8 cellular contexts compared by ENCODE assay signal in the genomic region with DNA sequence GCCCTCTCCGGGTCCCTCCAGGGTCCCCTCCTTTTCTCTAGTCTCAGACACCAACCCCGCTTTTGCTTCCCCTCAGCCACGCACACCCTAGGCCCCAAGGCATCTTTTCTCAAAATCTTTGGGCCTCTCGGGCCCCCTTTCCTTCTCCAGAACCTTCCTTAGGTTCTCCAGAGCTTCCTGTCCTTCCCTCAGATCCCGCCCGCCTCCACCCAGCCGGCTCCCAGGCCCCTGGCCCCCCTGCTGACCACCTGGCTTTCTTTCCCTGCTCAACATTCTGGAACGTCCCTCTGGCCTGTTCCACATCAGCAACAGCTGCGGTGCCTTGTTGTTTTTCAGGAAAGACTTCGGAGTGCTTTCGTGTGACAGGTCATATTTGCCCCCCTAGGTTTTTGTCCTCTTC. TPM values are rescaled to one million over a fixed set of nuclear protein-coding genes. Genes with fewer than 3 reads are reported as not detected.
DNase-seq lines count a peak whose midpoint lies in the region; ATAC-seq lines count a peak whose summit lies in the region.
"Had no signal": no experiment of that assay in that cellular context is flagged by ENCODE, and none has a peak within 500 bp of the region (broad histone marks: within the 10 kb centered on the region; RNA-seq: fewer than 3 reads in every experiment).

No MANE protein-coding gene starts in this region.

- peak overlapping the region; percentile 98 for H3K4me3 Mint-ChIP-seq in activated naive CD8-positive, alpha-beta T cell treated with anti-CD3 and anti-CD28 coated beads, Interleukin-2, amount 10 ng/mL, durations not matched to agents 7 days and 5 days
- H3K4me3 Mint-ChIP-seq in immature natural killer cell = peak overlapping the region; percentile 86 to 93 (median 90)

- H3K27ac Mint-ChIP-seq in activated naive CD8-positive, alpha-beta T cell treated with anti-CD3 and anti-CD28 coated beads, Interleukin-2, amount 10 ng/mL, durations not matched to agents 7 days and 5 days = peak overlapping the region; percentile 93
- H3K27ac Mint-ChIP-seq in immature natural killer cell = peak overlapping the region; percentile 78 to 100 (median 93)

- H3K9ac ChIP-seq in HUES64 (ENCODE audit: low read depth, low read length) = no peak overlapping the region
- peak overlapping the region; percentile 72 for H3K9ac ChIP-seq in stomach smooth muscle (ENCODE audit: low read length in 2 of 2)

- no peaks in the 10 kb centered on the region for H3K27me3 Mint-ChIP-seq in activated naive CD8-positive, alpha-beta T cell treated with anti-CD3 and anti-CD28 coated beads, Interleukin-2, amount 10 ng/mL, durations not matched to agents 7 days and 5 days
- H3K27me3 Mint-ChIP-seq in immature natural killer cell (ENCODE audit: low read depth in 3 of 3) = peaks cover 0 to 5% (median 3%) of the 10 kb centered on the region in 3 donors

- ATAC-seq in activated naive CD8-positive, alpha-beta T cell treated with anti-CD3 and anti-CD28 coated beads, Interleukin-2, amount 10 ng/mL, durations not matched to agents 7 days and 5 days (ENCODE audit: low read depth) = no peak
- ATAC-seq in GM21360 (IDR thresholded peaks at IDR 0.05; ENCODE audit: unreplicated experiment) = no peak

- POLR2A ChIA-PET in activated naive CD8-positive, alpha-beta T cell treated with anti-CD3 and anti-CD28 coated beads, Interleukin-2, amount 10 ng/mL, durations not matched to agents 7 days and 5 days (lab: Charles Lee) = interaction anchor here (0.9 to 1.3 kb wide), 2 partner anchors 32 to 38 kb away, joined by 3 to 5 read pairs; no protein-coding TSS in a partner anchor

- H3K4me1 Mint-ChIP-seq in activated naive CD8-positive, alpha-beta T cell treated with anti-CD3 and anti-CD28 coated beads, Interleukin-2, amount 10 ng/mL, durations not matched to agents 7 days and 5 days = peaks cover 57% of the 10 kb centered on the region
- peaks cover 62 to 70% of the 10 kb centered on the region in 2 donors for H3K4me1 Mint-ChIP-seq in immature natural killer cell

- H3K27me3 ChIP-seq in HUES64 (ENCODE audit: insufficient read depth, low read length) (no peaks in the 10 kb centered on the region), stomach smooth muscle (ENCODE audit: control insufficient read depth in 1 of 2, insufficient read depth in 2 of 2, low read length in 2 of 2) (no peaks in the 10 kb centered on the region)

- H3K4me1 ChIP-seq in HUES64 (ENCODE audit: insufficient read depth, low read length) (peaks cover 9% of the 10 kb centered on the region; the same call in 1 of the 2 replicates), stomach smooth muscle (ENCODE audit: control insufficient read depth, insufficient read depth, low read length) (peaks cover 27% of the 10 kb centered on the region)

- H3K9me3 Mint-ChIP-seq in activated naive CD8-positive, alpha-beta T cell treated with anti-CD3 and anti-CD28 coated beads, Interleukin-2, amount 10 ng/mL, durations not matched to agents 7 days and 5 days = no peaks in the 10 kb centered on the region
- no peaks in the 10 kb centered on the region for H3K9me3 Mint-ChIP-seq in immature natural killer cell

- no peaks in the 10 kb centered on the region for H3K9me3 ChIP-seq in HUES64 (ENCODE audit: insufficient read depth, low read depth, low read length)
- no peaks in the 10 kb centered on the region for H3K9me3 ChIP-seq in stomach smooth muscle (ENCODE audit: control insufficient read depth in 2 of 2, low read length in 2 of 2)

- WGBS in HUES64 = 47% methylated on average over 11 of the region's 11 CpGs

- peaks cover 20% of the 10 kb centered on the region for H3K36me3 ChIP-seq in HUES64 (ENCODE audit: insufficient read depth, low read length)
- peaks cover 9 to 10% of the 10 kb centered on the region in 2 donors for H3K36me3 ChIP-seq in stomach smooth muscle (ENCODE audit: control insufficient read depth in 2 of 2, insufficient read depth in 2 of 2, low read length in 2 of 2)

- no peak overlapping the region for H3K27ac ChIP-seq in HUES64 (ENCODE audit: low read depth, low read length)
- peak overlapping the region; percentile 49 for H3K27ac ChIP-seq in stomach smooth muscle (ENCODE audit: low read length)

- peaks cover 29% of the 10 kb centered on the region for H3K36me3 Mint-ChIP-seq in activated naive CD8-positive, alpha-beta T cell treated with anti-CD3 and anti-CD28 coated beads, Interleukin-2, amount 10 ng/mL, durations not matched to agents 7 days and 5 days
- H3K36me3 Mint-ChIP-seq in immature natural killer cell = peaks cover 0 to 11% (median 3%) of the 10 kb centered on the region in 3 donors

- no peak for DNase-seq in activated naive CD8-positive, alpha-beta T cell treated with anti-CD3 and anti-CD28 coated beads, Interleukin-2, amount 10 ng/mL, durations not matched to agents 7 days and 5 days
- no peak for DNase-seq in immature natural killer cell
- no peak for DNase-seq in SHP77 treated with DMSO at 0.1 percent for 48 hours (lab: John Stamatoyannopoulos, UW)
- no peak for DNase-seq in NCI-H1930 (lab: John Stamatoyannopoulos, UW)

- H3K4me3 ChIP-seq in HUES64 (ENCODE audit: low read length) (peak overlapping the region; percentile 52), stomach smooth muscle (ENCODE audit: low read length in 2 of 2) (peak overlapping the region; percentile 72 to 76)

RNA-seq across cellular contexts. Expression of a gene that starts 1.2 kb away (rescaled TPM):
- polyA plus RNA-seq in HUES64 (2013, experiment 1 of 2) = 23.3 TPM
- 24.3 TPM for polyA plus RNA-seq in HUES64 (2013, experiment 2 of 2)
- total RNA-seq in activated naive CD8-positive, alpha-beta T cell treated with anti-CD3 and anti-CD28 coated beads, Interleukin-2, amount 10 ng/mL, durations not matched to agents 7 days and 5 days = 10 to 100 TPM; 52.9 TPM
- 1 to 10 TPM; 7.3 to 8.8 (median 7.8) TPM for polyA plus RNA-seq in immature natural killer cell

RNA-seq across cellular contexts. Expression of a gene that starts 35.3 kb away (rescaled TPM):
- 4.1 TPM for polyA plus RNA-seq in HUES64 (2013, experiment 1 of 2)
- 4.8 TPM for polyA plus RNA-seq in HUES64 (2013, experiment 2 of 2)
- total RNA-seq in activated naive CD8-positive, alpha-beta T cell treated with anti-CD3 and anti-CD28 coated beads, Interleukin-2, amount 10 ng/mL, durations not matched to agents 7 days and 5 days = 1 to 10 TPM; 1.4 to 1.8 TPM
- not detected for polyA plus RNA-seq in immature natural killer cell
- total RNA-seq: glomerular endothelial cell had no signal

RNA-seq across cellular contexts. Expression of a gene that starts 39.9 kb away (rescaled TPM):
- polyA plus RNA-seq in HUES64 (2013, experiment 1 of 2) = 5.0 TPM
- polyA plus RNA-seq in HUES64 (2013, experiment 2 of 2) = 8.6 TPM
- total RNA-seq in activated naive CD8-positive, alpha-beta T cell treated with anti-CD3 and anti-CD28 coated beads, Interleukin-2, amount 10 ng/mL, durations not matched to agents 7 days and 5 days = 10 to 100 TPM; 21.5 TPM
- 10 to 100 TPM in 2 of 3 donors, 1 to 10 TPM in 1; 9.8 to 20.0 (median 13.7) TPM for polyA plus RNA-seq in immature natural killer cell
